ENCODE assay signal across 7 cellular contexts in the genomic region with DNA sequence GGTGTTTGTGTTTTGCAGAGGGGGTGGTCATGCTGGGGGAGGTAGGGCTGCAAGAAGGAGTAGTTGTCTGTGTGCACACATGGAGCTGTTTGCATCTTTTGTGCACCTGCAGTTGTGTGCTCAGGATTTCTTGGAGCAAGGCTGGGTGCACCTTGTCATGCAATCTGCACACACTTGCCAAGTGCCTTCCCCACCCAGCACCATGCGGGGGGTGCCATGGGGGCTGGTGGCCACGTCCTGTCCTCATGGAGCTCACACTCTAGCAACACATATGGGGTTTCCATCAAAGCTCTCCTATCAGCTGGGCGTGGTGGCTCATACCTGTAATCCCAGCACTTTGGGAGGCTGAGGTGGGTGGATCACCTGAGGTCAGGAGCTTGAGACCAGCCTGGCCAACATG.
DNase-seq lines count a peak whose midpoint lies in the region; ATAC-seq and TF ChIP-seq lines count a peak whose summit lies in the region.
"Not testable (repeated sequence)": the region's sequence is repeated elsewhere in the genome, so short reads cannot be mapped to it uniquely, and the experiment has no call there.

No MANE protein-coding gene starts in this region.

- H3K4me1 ChIP-seq in H9 (ENCODE audit: insufficient read depth, low read length), result not testable (repeated sequence)
- H3K4me1 ChIP-seq in OCI-LY1 (ENCODE audit: insufficient read depth, low read length, severe bottlenecking), result peaks cover 48% of the 10 kb centered on the region

- H2BK5ac ChIP-seq in H9 (ENCODE audit: insufficient read length, low read length), result not testable (repeated sequence)

- H3K79me2 ChIP-seq in H9 (ENCODE audit: insufficient read depth, low read length) (peaks cover 62% of the 10 kb centered on the region; the same call in 1 of the 2 replicates), OCI-LY1 (ENCODE audit: insufficient read depth, low read length) (peaks cover 55% of the 10 kb centered on the region)

- H3F3A ChIP-seq in OCI-LY1 (ENCODE audit: insufficient read depth, low read length), result not testable (repeated sequence)

- H3K27ac Mint-ChIP-seq in CD14-positive monocyte (peak overlapping the region in 1 of 7 donors; percentile 15), H9 (peak overlapping the region in 2 of 3 experiments; percentile 40 to 90; a peak in 2 of 7 replicates), WTC11 (peak overlapping the region; percentile 45; the same call in 1 of the 2 replicates)
- H3K27ac Mint-ChIP-seq in neural crest cell (ENCODE audit: unreplicated experiment); type B pancreatic cell: not testable (repeated sequence)

- H3K14ac ChIP-seq in H9 (ENCODE audit: insufficient read depth, low read length), result not testable (repeated sequence)

- H3K4me1 Mint-ChIP-seq in CD14-positive monocyte (peaks cover 39% of the 10 kb centered on the region), H9 (peaks cover 42 to 49% of the 10 kb centered on the region in 2 experiments), WTC11 (peaks cover 46% of the 10 kb centered on the region), neural crest cell (peaks cover 26% of the 10 kb centered on the region), type B pancreatic cell (ENCODE audit: unreplicated experiment) (peaks cover 24% of the 10 kb centered on the region)

- not testable (repeated sequence) for H2BK120ac ChIP-seq in H9 (ENCODE audit: low read depth, low read length, poor library complexity, severe bottlenecking)

- not testable (repeated sequence) for H2BK20ac ChIP-seq in H9 (ENCODE audit: low read depth, low read length, poor library complexity, severe bottlenecking)

- H3K23ac ChIP-seq in H9 (ENCODE audit: insufficient read length, low read depth, low read length), result not testable (repeated sequence)

- not testable (repeated sequence) for H4K20me1 ChIP-seq in H9 (ENCODE audit: control insufficient read depth, insufficient read depth, insufficient read length); OCI-LY1 (ENCODE audit: insufficient read depth, low read length)

- CTCF ChIA-PET in WTC11 (lab: Charles Lee), result not testable (repeated sequence)

- not testable (repeated sequence) for H3K36me3 Mint-ChIP-seq in CD14-positive monocyte; WTC11; neural crest cell (ENCODE audit: low read depth); type B pancreatic cell
- H3K36me3 Mint-ChIP-seq in H9 (ENCODE audit: insufficient read depth in 1 of 3, low read depth in 3 of 3), result peaks cover 7 to 43% (median 32%) of the 10 kb centered on the region in 3 experiments; a peak in 6 of 7 replicates

- H4K91ac ChIP-seq in H9 (ENCODE audit: insufficient read length, low read depth, low read length), result not testable (repeated sequence)

- not testable (repeated sequence) for H3K4me3 Mint-ChIP-seq in CD14-positive monocyte, WTC11
- H3K4me3 Mint-ChIP-seq in H9 (peak overlapping the region in 1 of 2 experiments; percentile 37; a peak in 2 of 5 replicates), neural crest cell (peak overlapping the region; percentile 67), type B pancreatic cell (peak overlapping the region; percentile 22)

- H2BK15ac ChIP-seq in H9 (ENCODE audit: low read depth, low read length), result not testable (repeated sequence)

- not testable (repeated sequence) for H3K9me3 Mint-ChIP-seq in CD14-positive monocyte, H9, WTC11, neural crest cell, type B pancreatic cell

- H3K9ac ChIP-seq in H9 (ENCODE audit: extremely low read depth, insufficient read length, low read length); OCI-LY1 (ENCODE audit: low read length): not testable (repeated sequence)

- H3T11ph ChIP-seq in H9 (ENCODE audit: low read length), result not testable (repeated sequence)

- not testable (repeated sequence) for H3K23me2 ChIP-seq in H9 (ENCODE audit: insufficient read length, low read depth, low read length, poor library complexity, severe bottlenecking)

- not testable (repeated sequence) for H4K5ac ChIP-seq in H9 (ENCODE audit: insufficient read length, low read depth, low read length)

- DNase-seq in CD14-positive monocyte (ENCODE audit: low spot score) (peak; percentile 20), Right ventricle myocardium superior (peak; percentile 8)
- DNase-seq in H9; WTC11 (ENCODE audit: low spot score); neural crest cell (ENCODE audit: low read depth, low spot score); type B pancreatic cell (ENCODE audit: extremely low spot score, unreplicated experiment): not testable (repeated sequence)

- H3K4ac ChIP-seq in H9 (ENCODE audit: low read depth, low read length), result not testable (repeated sequence)

- not testable (repeated sequence) for H3K27me3 ChIP-seq in H9 (ENCODE audit: insufficient read depth, low read length); OCI-LY1 (ENCODE audit: insufficient read depth, low read length)

- H4K8ac ChIP-seq in H9 (replicated peaks; ENCODE audit: insufficient read length, low read depth, low read length), result not testable (repeated sequence)

- not testable (repeated sequence) for H3K4me2 ChIP-seq in H9 (ENCODE audit: insufficient read depth, insufficient read length, low read length); OCI-LY1 (ENCODE audit: low read length)

- not testable (repeated sequence) for ATAC-seq in WTC11; Right ventricle myocardium superior (ENCODE audit: poor library complexity)

- intact Hi-C loops in CD14-positive monocyte (cut with micrococcal nuclease); Right ventricle myocardium superior (cut with DNase I): not testable (repeated sequence)

- not testable (repeated sequence) for H3K18ac ChIP-seq in H9 (ENCODE audit: insufficient read length, low read depth, low read length)

- not testable (repeated sequence) for H3K27ac ChIP-seq in H9 (ENCODE audit: insufficient read length, low read depth, low read length)
- peak overlapping the region; percentile 71 for H3K27ac ChIP-seq in OCI-LY1 (ENCODE audit: low read depth, low read length, poor library complexity, severe bottlenecking)

- not testable (repeated sequence) for TF ChIP-seq CTCF in CD14-positive monocyte (IDR thresholded peaks at IDR 0.05); H9 (conservative IDR thresholded peaks at IDR 0.05); OCI-LY1 (IDR thresholded peaks at IDR 0.05; ENCODE audit: low read length); WTC11 (IDR thresholded peaks at IDR 0.05); neural crest cell (conservative IDR thresholded peaks at IDR 0.05); type B pancreatic cell (conservative IDR thresholded peaks at IDR 0.05)

- H3K79me1 ChIP-seq in H9 (ENCODE audit: insufficient read depth, low read depth, low read length, poor library complexity, severe bottlenecking), result not testable (repeated sequence)

- not testable (repeated sequence) for H2AK5ac ChIP-seq in H9 (ENCODE audit: insufficient read length, low read length)

- WGBS in H9 (ENCODE audit: extremely low coverage, insufficient read length, low lambda C conversion rate), result no CpG with 5 or more reads among the region's 3 CpGs

- H3K9me2 ChIP-seq in OCI-LY1 (ENCODE audit: low read depth, low read length), result not testable (repeated sequence)

- not testable (repeated sequence) for H3K4me3 ChIP-seq in OCI-LY1 (ENCODE audit: low read depth, low read length, poor library complexity, severe bottlenecking)

- not testable (repeated sequence) for H3K9me3 ChIP-seq in H9 (ENCODE audit: control insufficient read depth, low read depth, low read length); OCI-LY1 (ENCODE audit: low read length)

- H3K27me3 Mint-ChIP-seq in CD14-positive monocyte (ENCODE audit: low read depth in 3 of 3); H9 (ENCODE audit: low read depth); WTC11 (ENCODE audit: low read depth); neural crest cell (ENCODE audit: low read depth); type B pancreatic cell: not testable (repeated sequence)

- POLR2A ChIA-PET in WTC11 (lab: Charles Lee), result not testable (repeated sequence)

- not testable (repeated sequence) for H3K56ac ChIP-seq in H9 (ENCODE audit: insufficient read length, low read depth, low read length)

- H2AFZ ChIP-seq in H9 (ENCODE audit: low read length); OCI-LY1 (ENCODE audit: low read length): not testable (repeated sequence)

- not testable (repeated sequence) for H3K36me3 ChIP-seq in OCI-LY1 (ENCODE audit: insufficient read depth, low read length)

- H2BK12ac ChIP-seq in H9 (ENCODE audit: insufficient read length, low read depth, low read length), result not testable (repeated sequence)

TF ChIP-seq in WTC11, 78 proteins besides CTCF, POLR2A, EP300 and RAD21:
- TF ChIP-seq, protein P1, sequence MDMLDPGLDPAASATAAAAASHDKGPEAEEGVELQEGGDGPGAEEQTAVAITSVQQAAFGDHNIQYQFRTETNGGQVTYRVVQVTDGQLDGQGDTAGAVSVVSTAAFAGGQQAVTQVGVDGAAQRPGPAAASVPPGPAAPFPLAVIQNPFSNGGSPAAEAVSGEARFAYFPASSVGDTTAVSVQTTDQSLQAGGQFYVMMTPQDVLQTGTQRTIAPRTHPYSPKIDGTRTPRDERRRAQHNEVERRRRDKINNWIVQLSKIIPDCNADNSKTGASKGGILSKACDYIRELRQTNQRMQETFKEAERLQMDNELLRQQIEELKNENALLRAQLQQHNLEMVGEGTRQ (CRISPR knock-in tag; IDR thresholded peaks at IDR 0.05), result peak; percentile 13; the same call in 1 of the 2 replicates
